In genomic region chr10:62019013-62019684, GRCh38 we compare ENCODE assay signal across 8 cellular contexts.
DNase-seq lines count a peak whose midpoint lies in the region; ATAC-seq and TF ChIP-seq lines count a peak whose summit lies in the region.

No MANE protein-coding gene starts in this region.

- no peaks in the 10 kb centered on the region for H3K36me3 ChIP-seq in muscle layer of duodenum (ENCODE audit: control insufficient read depth in 1 of 2, insufficient read depth in 2 of 2, low read length in 2 of 2)

- ATAC-seq in HG02759 (IDR thresholded peaks at IDR 0.05; ENCODE audit: unreplicated experiment), result no peak

- no peak overlapping the region for H3K4me3 ChIP-seq in muscle layer of duodenum (ENCODE audit: low read depth in 1 of 2, low read length in 2 of 2)

- H3K9me3 ChIP-seq in muscle layer of duodenum (ENCODE audit: control insufficient read depth in 1 of 2, low read length in 2 of 2), result no peaks in the 10 kb centered on the region

- no peak for TF ChIP-seq CTCF in C4-2B (conservative IDR thresholded peaks at IDR 0.05)

- H3K4me1 ChIP-seq in muscle layer of duodenum (ENCODE audit: control insufficient read depth in 1 of 2, insufficient read depth in 2 of 2, low read length in 2 of 2), result peaks cover 26 to 40% of the 10 kb centered on the region in 2 donors

- H3K27me3 ChIP-seq in muscle layer of duodenum (ENCODE audit: low read depth, low read length), result no peaks in the 10 kb centered on the region

- DNase-seq in HPDE6-E6E7 (ENCODE audit: extremely low spot score) (peak; percentile 58), astrocyte of the hippocampus (ENCODE audit: low read depth, low spot score) (peak; percentile 89), NCI-H1417 treated with DMSO at 0.1 percent for 48 hours (lab: John Stamatoyannopoulos, UW) (no peak), NOMO-1 treated with dmso at 0.1 percent for 144 hours (lab: John Stamatoyannopoulos, UW; ENCODE audit: unreplicated experiment) (no peak), superior temporal gyrus (ENCODE audit: extremely low spot score) (no peak)

- H3K27ac ChIP-seq in C4-2B (peak overlapping the region; percentile 66; the same call in 1 of the 2 replicates), muscle layer of duodenum (ENCODE audit: low read length) (peak overlapping the region; percentile 84)

Comparison
In these comparisons a context has a peak if more than half of its experiments do, and no peak if none do; other contexts are left out.
1. DNase-seq: peak in HPDE6-E6E7 (single experiment) and astrocyte of the hippocampus (single experiment); none in NCI-H1417 treated with DMSO at 0.1 percent for 48 hours (single experiment), NOMO-1 treated with dmso at 0.1 percent for 144 hours (single experiment) and superior temporal gyrus (single experiment).